8 cellular contexts compared by ENCODE assay signal in the genomic region with DNA sequence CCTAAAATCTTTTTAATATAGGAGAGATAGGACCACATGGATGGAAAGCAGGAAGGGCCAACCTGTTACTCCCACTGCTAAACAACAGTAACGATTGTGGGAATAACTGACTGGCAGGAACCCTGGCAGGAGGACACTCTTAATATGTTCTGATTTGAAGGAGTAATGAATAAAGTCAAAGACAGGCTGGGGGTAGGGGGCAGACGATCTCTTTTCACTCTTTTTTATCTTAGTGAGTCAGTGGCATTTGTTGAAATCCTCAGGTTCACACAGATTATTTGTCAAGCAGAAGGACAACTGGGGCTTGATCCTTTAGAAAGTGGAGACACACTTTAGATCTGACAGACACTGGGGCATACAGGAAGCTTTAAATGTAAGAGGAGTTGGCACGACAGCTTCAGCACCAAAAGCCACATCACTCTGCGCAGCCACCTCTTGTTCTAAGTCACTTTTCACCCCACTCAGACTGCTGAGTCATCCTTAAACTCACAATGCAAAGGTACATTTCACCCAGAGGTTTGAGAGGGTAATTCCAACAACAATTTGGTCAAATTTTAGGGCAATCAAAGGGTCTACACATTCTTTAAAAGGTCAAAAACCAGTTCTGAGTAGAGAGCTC.
A peak's percentile ranks its signal among the peaks of the same experiment; 100 is the strongest.
DNase-seq lines count a peak whose midpoint lies in the region; ATAC-seq lines count a peak whose summit lies in the region.

No MANE protein-coding gene starts in this region.

- intact Hi-C loops in posterior cingulate gyrus (cut with DNase I), result no loop called here

- ATAC-seq in GM21360 (IDR thresholded peaks at IDR 0.05; ENCODE audit: unreplicated experiment) (peak; percentile 95), HG03521 (IDR thresholded peaks at IDR 0.05; ENCODE audit: unreplicated experiment) (peak; percentile 96)

- DNase-seq in ELR (ENCODE audit: low read depth) (peak; percentile 7), iPS-NIHi7 (ENCODE audit: extremely low spot score) (peak; percentile 10), cerebellum (ENCODE audit: low spot score) (no peak), ureter (ENCODE audit: low spot score) (no peak), posterior cingulate gyrus (no peak)
- DNase-seq in activated CD4-positive, alpha-beta T cell treated with anti-CD3 and anti-CD28 coated beads for 48 hours, result peak; percentile 48

Comparison
In these comparisons a context has a peak if more than half of its experiments do, and no peak if none do; other contexts are left out.
1. DNase-seq: peak in ELR (single experiment), activated CD4-positive, alpha-beta T cell treated with anti-CD3 and anti-CD28 coated beads for 48 hours (single experiment) and iPS-NIHi7 (single experiment); none in cerebellum (single experiment), ureter (single experiment) and posterior cingulate gyrus (0 of 10).